1 cellular context compared by ENCODE assay signal in genomic region chr12:102920271-102920670, GRCh38.
TF ChIP-seq lines count a peak whose summit lies in the region.

No MANE protein-coding gene starts in this region.

TF ChIP-seq in HepG2, 621 proteins besides CTCF, POLR2A, EP300 and RAD21 (continued from another document and continues in another):
- TF ChIP-seq ZNF800 (CRISPR knock-in tag; IDR thresholded peaks at IDR 0.05): 0 out of 2 replicates have a peak, but pooled peaks have one; percentile 29
- TF ChIP-seq ZNF510 (CRISPR knock-in tag; IDR thresholded peaks at IDR 0.05; ENCODE audit: low read depth): peak; percentile 76; the same call in 1 of the 2 replicates
- no peak for TF ChIP-seq HIVEP1 (CRISPR knock-in tag; IDR thresholded peaks at IDR 0.05)
- no peak for TF ChIP-seq SOX6 (IDR thresholded peaks at IDR 0.05)
- peak; percentile 95 for TF ChIP-seq SOX6 (CRISPR knock-in tag; IDR thresholded peaks at IDR 0.05)
- no peak for TF ChIP-seq ZNF530 (CRISPR knock-in tag; IDR thresholded peaks at IDR 0.05; ENCODE audit: low read depth)
- peak; percentile 53; the same call in 1 of the 2 replicates for TF ChIP-seq ZNF281 (CRISPR knock-in tag; IDR thresholded peaks at IDR 0.05; ENCODE audit: borderline replicate concordance)
- 0 out of 2 replicates have a peak, but pooled peaks have one; percentile 28 for TF ChIP-seq ZNF232 (CRISPR knock-in tag; IDR thresholded peaks at IDR 0.05; ENCODE audit: borderline replicate concordance)
- peak; percentile 86 for TF ChIP-seq FOXP1 (IDR thresholded peaks at IDR 0.05)
- peak; percentile 98 for TF ChIP-seq FOXP1 (CRISPR knock-in tag; IDR thresholded peaks at IDR 0.05)
- TF ChIP-seq ZNF563 (CRISPR knock-in tag; IDR thresholded peaks at IDR 0.05): no peak
- no peak for TF ChIP-seq ZNF350 (CRISPR knock-in tag; IDR thresholded peaks at IDR 0.05; ENCODE audit: borderline replicate concordance, low read depth)
- peak; percentile 50 for TF ChIP-seq MED8 (CRISPR knock-in tag; IDR thresholded peaks at IDR 0.05; ENCODE audit: insufficient replicate concordance)
- TF ChIP-seq ZNF12 (CRISPR knock-in tag; IDR thresholded peaks at IDR 0.05): peak; percentile 75; the same call in 1 of the 2 replicates
- no peak for TF ChIP-seq NFATC3 (CRISPR knock-in tag; IDR thresholded peaks at IDR 0.05)
- peak; percentile 49; the same call in 1 of the 2 replicates for TF ChIP-seq ZNF574 (CRISPR knock-in tag; IDR thresholded peaks at IDR 0.05)
- peak; percentile 96 for TF ChIP-seq RXRB (CRISPR knock-in tag; IDR thresholded peaks at IDR 0.05; ENCODE audit: borderline replicate concordance)
- peak; percentile 45; the same call in 1 of the 2 replicates for TF ChIP-seq TP53 (CRISPR knock-in tag; conservative IDR thresholded peaks at IDR 0.05)
- TF ChIP-seq RXRA (CRISPR knock-in tag; IDR thresholded peaks at IDR 0.05): peak; percentile 84; the same call in 1 of the 2 replicates
- 0 out of 2 replicates have a peak, but pooled peaks have one; percentile 67 for TF ChIP-seq NCOA1 (CRISPR knock-in tag; IDR thresholded peaks at IDR 0.05)
- peak in 1 of 2 experiments; percentile 75; a peak in 2 of 4 replicates for TF ChIP-seq REST (IDR thresholded peaks at IDR 0.05; ENCODE audit: borderline replicate concordance in 1 of 2, low read depth in 1 of 2, low read length in 2 of 2)
- TF ChIP-seq ZBTB2 (CRISPR knock-in tag; IDR thresholded peaks at IDR 0.05; ENCODE audit: low read depth): no peak
- peak; percentile 46; the same call in 1 of the 2 replicates for TF ChIP-seq ZNF772 (CRISPR knock-in tag; IDR thresholded peaks at IDR 0.05)
- no peak for TF ChIP-seq MXD3 (CRISPR knock-in tag; IDR thresholded peaks at IDR 0.05)
- no peak for TF ChIP-seq ZNF180 (CRISPR knock-in tag; IDR thresholded peaks at IDR 0.05; ENCODE audit: borderline replicate concordance, low read depth)
- 0 out of 2 replicates have a peak, but pooled peaks have one; percentile 25 for TF ChIP-seq FOSL1 (CRISPR knock-in tag; IDR thresholded peaks at IDR 0.05; ENCODE audit: borderline replicate concordance)
- peak; percentile 81 for TF ChIP-seq MEF2D (CRISPR knock-in tag; IDR thresholded peaks at IDR 0.05)
- TF ChIP-seq TBX2 (CRISPR knock-in tag; IDR thresholded peaks at IDR 0.05; ENCODE audit: borderline replicate concordance): peak; percentile 93
- peak; percentile 99 for TF ChIP-seq ISL2 (CRISPR knock-in tag; IDR thresholded peaks at IDR 0.05)
- peak; percentile 85; the same call in 1 of the 2 replicates for TF ChIP-seq HOMEZ (CRISPR knock-in tag; IDR thresholded peaks at IDR 0.05; ENCODE audit: low read depth)
- peak; percentile 93; the same call in 1 of the 2 replicates for TF ChIP-seq THRA (CRISPR knock-in tag; IDR thresholded peaks at IDR 0.05; ENCODE audit: borderline replicate concordance)
- TF ChIP-seq DNMT1 (CRISPR knock-in tag; IDR thresholded peaks at IDR 0.05): no peak
- TF ChIP-seq ZGPAT (CRISPR knock-in tag; IDR thresholded peaks at IDR 0.05): peak; percentile 98
- no peak for TF ChIP-seq ELF1 (CRISPR knock-in tag; IDR thresholded peaks at IDR 0.05)
- no peak for TF ChIP-seq MTF1 (CRISPR knock-in tag; IDR thresholded peaks at IDR 0.05)
- TF ChIP-seq SP2 (CRISPR knock-in tag; IDR thresholded peaks at IDR 0.05): no peak
- TF ChIP-seq KDM6A (CRISPR knock-in tag; IDR thresholded peaks at IDR 0.05; ENCODE audit: low read depth): peak; percentile 85
- peak; percentile 78 for TF ChIP-seq HOXA3 (CRISPR knock-in tag; IDR thresholded peaks at IDR 0.05)
